ENCODE assay signal across 8 cellular contexts in the genomic region with DNA sequence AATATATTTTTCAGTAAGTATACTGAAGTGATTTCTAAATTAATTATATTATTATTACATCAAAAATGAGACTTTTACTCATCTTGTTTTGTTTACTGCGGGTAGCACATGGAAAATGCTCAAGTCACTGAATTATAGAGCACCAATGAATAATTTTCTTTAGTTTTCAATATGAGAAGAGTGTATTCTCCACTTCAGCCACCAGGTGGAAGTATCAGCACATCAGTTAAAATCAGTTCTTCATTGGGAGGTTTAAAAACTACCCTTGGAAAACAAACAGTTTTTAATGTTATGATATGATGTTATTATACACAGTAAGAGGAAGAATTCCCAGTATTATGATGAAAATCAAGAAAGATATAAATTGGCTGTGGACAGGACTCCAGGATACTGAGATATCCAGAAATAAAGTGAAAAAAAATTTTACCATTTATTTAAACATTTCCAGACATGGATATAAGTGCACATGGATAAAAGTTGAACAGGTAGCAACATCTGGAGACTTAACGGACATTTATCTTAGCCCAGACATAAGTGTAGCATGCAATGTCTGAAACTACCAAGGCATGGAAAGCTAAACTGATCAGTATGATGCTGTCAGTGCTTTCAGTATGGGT.
DNase-seq lines count a peak whose midpoint lies in the region; ATAC-seq and TF ChIP-seq lines count a peak whose summit lies in the region.

No MANE protein-coding gene starts in this region.

- ATAC-seq in HCT116 (peak; percentile 63), right lobe of liver (peak; percentile 73 to 78 (median 75))
- no peak for ATAC-seq in activated naive CD8-positive, alpha-beta T cell treated with anti-CD3 and anti-CD28 coated beads, Interleukin-2, amount 50 U/mL, for 24 hours

- no peaks in the 10 kb centered on the region for H4K20me1 ChIP-seq in HCT116 (ENCODE audit: insufficient read depth)

- TF ChIP-seq CTCF in HCT116 (IDR thresholded peaks at IDR 0.05 in 2 of 3, conservative IDR thresholded peaks at IDR 0.05 in 1 of 3; ENCODE audit: borderline replicate concordance in 1 of 3, insufficient read depth in 1 of 3, low read depth in 2 of 3, low read length in 2 of 3) (peak; percentile 61 to 86 (median 70); a peak in 5 of 6 replicates), brain microvascular endothelial cell (IDR thresholded peaks at IDR 0.05; ENCODE audit: low read depth, low read length, missing control alignments) (peak; percentile 57), right lobe of liver (IDR thresholded peaks at IDR 0.05) (peak; percentile 77 to 86 (median 82))

- POLR2A ChIA-PET in HCT116 (lab: Charles Lee), result no interaction called here

- H3K27me3 ChIP-seq in HCT116 (ENCODE audit: insufficient read depth, low read length), result no peaks in the 10 kb centered on the region
- no peaks in the 10 kb centered on the region for H3K27me3 ChIP-seq in brain microvascular endothelial cell (replicated peaks)
- H3K27me3 ChIP-seq in right lobe of liver, result no peaks in the 10 kb centered on the region

- WGBS in right lobe of liver (ENCODE audit: insufficient coverage, low coverage, low lambda C conversion rate, missing lambda C conversion rate), result 18% methylated on average over 2 of the region's 2 CpGs

- H3K4me1 ChIP-seq in HCT116 (ENCODE audit: control insufficient read depth in 1 of 2, insufficient read depth in 2 of 2, low read length in 2 of 2) (no peaks in the 10 kb centered on the region), right lobe of liver (no peaks in the 10 kb centered on the region)

- in situ Hi-C loops in brain microvascular endothelial cell (cut with HindIII; ENCODE audit: low pct_ligation_motif_present, low sequenced_read_pairs), result no loop called here

- no peaks in the 10 kb centered on the region for H3K36me3 Mint-ChIP-seq in activated T-helper 1 cell treated with anti-CD3 and anti-CD28 coated beads, Interleukin-12 subunit alpha, Interleukin-12 subunit beta, Interleukin-2, Interleukin-4 antibody, amounts not matched to agents 30 ng/mL and 10 ng/mL and 1 ng/mL, durations not matched to agents 14 hours and 24 hours and 36 hours (ENCODE audit: low read depth)
- H3K36me3 Mint-ChIP-seq in activated naive CD8-positive, alpha-beta T cell treated with anti-CD3 and anti-CD28 coated beads, Interleukin-2, amount 50 U/mL, for 24 hours (ENCODE audit: low read depth), result no peaks in the 10 kb centered on the region

- RAD21 ChIA-PET in HCT116 (lab: Charles Lee; ENCODE audit: low non-redundant PET in 1 of 2, low total read pairs in 2 of 2, uncharacterized antibody in 2 of 2, unreplicated experiment in 2 of 2), result no interaction called here

- no peaks in the 10 kb centered on the region for H3K4me1 Mint-ChIP-seq in activated T-helper 1 cell treated with anti-CD3 and anti-CD28 coated beads, Interleukin-12 subunit alpha, Interleukin-12 subunit beta, Interleukin-2, Interleukin-4 antibody, amounts not matched to agents 30 ng/mL and 10 ng/mL and 1 ng/mL, durations not matched to agents 14 hours and 24 hours and 36 hours (ENCODE audit: low read depth)
- H3K4me1 Mint-ChIP-seq in activated naive CD8-positive, alpha-beta T cell treated with anti-CD3 and anti-CD28 coated beads, Interleukin-2, amount 50 U/mL, for 24 hours, result no peaks in the 10 kb centered on the region

- TF ChIP-seq POLR2A in HCT116 (IDR thresholded peaks at IDR 0.05; ENCODE audit: borderline replicate concordance, extremely low read depth, insufficient read depth, insufficient read length) (no peak), right lobe of liver (IDR thresholded peaks at IDR 0.05) (no peak)

- H3K27me3 Mint-ChIP-seq in activated T-helper 1 cell treated with anti-CD3 and anti-CD28 coated beads, Interleukin-12 subunit alpha, Interleukin-12 subunit beta, Interleukin-2, Interleukin-4 antibody, amounts not matched to agents 30 ng/mL and 10 ng/mL and 1 ng/mL, durations not matched to agents 14 hours and 24 hours and 36 hours (ENCODE audit: insufficient read depth), result no peaks in the 10 kb centered on the region
- no peaks in the 10 kb centered on the region for H3K27me3 Mint-ChIP-seq in activated naive CD8-positive, alpha-beta T cell treated with anti-CD3 and anti-CD28 coated beads, Interleukin-2, amount 50 U/mL, for 24 hours

- no peaks in the 10 kb centered on the region for H3K9me2 ChIP-seq in HCT116 (ENCODE audit: insufficient read depth)

- H3K9ac ChIP-seq in HCT116 (ENCODE audit: low read length), result no peak overlapping the region

- H3K4me3 Mint-ChIP-seq in activated T-helper 1 cell treated with anti-CD3 and anti-CD28 coated beads, Interleukin-12 subunit alpha, Interleukin-12 subunit beta, Interleukin-2, Interleukin-4 antibody, amounts not matched to agents 30 ng/mL and 10 ng/mL and 1 ng/mL, durations not matched to agents 14 hours and 24 hours and 36 hours, result no peak overlapping the region
- no peak overlapping the region for H3K4me3 Mint-ChIP-seq in activated naive CD8-positive, alpha-beta T cell treated with anti-CD3 and anti-CD28 coated beads, Interleukin-2, amount 50 U/mL, for 24 hours

- no peak overlapping the region for H3K27ac Mint-ChIP-seq in activated T-helper 1 cell treated with anti-CD3 and anti-CD28 coated beads, Interleukin-12 subunit alpha, Interleukin-12 subunit beta, Interleukin-2, Interleukin-4 antibody, amounts not matched to agents 30 ng/mL and 10 ng/mL and 1 ng/mL, durations not matched to agents 14 hours and 24 hours and 36 hours
- H3K27ac Mint-ChIP-seq in activated naive CD8-positive, alpha-beta T cell treated with anti-CD3 and anti-CD28 coated beads, Interleukin-2, amount 50 U/mL, for 24 hours, result no peak overlapping the region

- TF ChIP-seq RAD21 in HCT116 (IDR thresholded peaks at IDR 0.05; ENCODE audit: low read depth), result peak; percentile 91

- CTCF ChIA-PET in HCT116 (lab: Charles Lee), result interaction anchor here (0.9 kb wide), 1 partner anchor 479 kb away, joined by 3 read pairs; no protein-coding TSS in a partner anchor

- H3K4me3 ChIP-seq in HCT116 (replicated peaks in 1 of 2; ENCODE audit: low read depth in 1 of 2, low read length in 2 of 2), result no peak overlapping the region
- H3K4me3 ChIP-seq in brain microvascular endothelial cell (ENCODE audit: low read depth, low read length), result no peak overlapping the region
- H3K4me3 ChIP-seq in right lobe of liver, result no peak overlapping the region

- H2AFZ ChIP-seq in HCT116 (ENCODE audit: low read depth, low read length, poor library complexity, severe bottlenecking), result peak overlapping the region; percentile 51

- intact Hi-C loops in HCT116 (cut with micrococcal nuclease), result loop anchor here (1.0 to 10.0 kb wide), 6 partner anchors 128 to 1904 kb away; partner anchors contain the start of gene SOX9
- intact Hi-C loops in right lobe of liver (cut with DNase I), result no loop called here
- intact Hi-C loops in activated T-helper 1 cell treated with anti-CD3 and anti-CD28 coated beads, Interleukin-12 subunit alpha, Interleukin-12 subunit beta, Interleukin-2, Interleukin-4 antibody, amounts not matched to agents 30 ng/mL and 10 ng/mL and 1 ng/mL, durations not matched to agents 14 hours and 24 hours and 36 hours (cut with micrococcal nuclease), result loop anchor here (5.0 kb wide), 1 partner anchor 1481 kb away; no protein-coding TSS in a partner anchor

- no peak overlapping the region for H3K4me2 ChIP-seq in HCT116 (ENCODE audit: low read length)

- no peaks in the 10 kb centered on the region for H3K9me3 Mint-ChIP-seq in activated T-helper 1 cell treated with anti-CD3 and anti-CD28 coated beads, Interleukin-12 subunit alpha, Interleukin-12 subunit beta, Interleukin-2, Interleukin-4 antibody, amounts not matched to agents 30 ng/mL and 10 ng/mL and 1 ng/mL, durations not matched to agents 14 hours and 24 hours and 36 hours
- H3K9me3 Mint-ChIP-seq in activated naive CD8-positive, alpha-beta T cell treated with anti-CD3 and anti-CD28 coated beads, Interleukin-2, amount 50 U/mL, for 24 hours, result no peaks in the 10 kb centered on the region

- no TSS peak for BruUV-seq in HCT116 (replicated peaks; lab: Mats Ljungman, UMichigan)

- H3K36me3 ChIP-seq in HCT116 (ENCODE audit: control insufficient read depth in 1 of 2, insufficient read depth in 2 of 2, low read length in 2 of 2) (no peaks in the 10 kb centered on the region), brain microvascular endothelial cell (replicated peaks) (no peaks in the 10 kb centered on the region), right lobe of liver (no peaks in the 10 kb centered on the region)

- no peaks in the 10 kb centered on the region for H3K9me3 ChIP-seq in HCT116 (ENCODE audit: control insufficient read depth in 1 of 2, insufficient read depth in 1 of 2, low read depth in 1 of 2, low read length in 2 of 2)
- H3K9me3 ChIP-seq in right lobe of liver, result no peaks in the 10 kb centered on the region

- DNase-seq in DMS53 (lab: John Stamatoyannopoulos, UW) (peak; percentile 74), HCT116 (ENCODE audit: low read depth, low spot score) (peak; percentile 54), NCI-H2171 treated with DMSO at 0.1 percent for 48 hours (lab: John Stamatoyannopoulos, UW) (peak; percentile 53), brain microvascular endothelial cell (peak; percentile 16), right lobe of liver (no peak), amniotic stem cell (lab: John Stamatoyannopoulos, UW) (no peak)
- DNase-seq in activated T-helper 1 cell treated with anti-CD3 and anti-CD28 coated beads, Interleukin-12 subunit alpha, Interleukin-12 subunit beta, Interleukin-2, Interleukin-4 antibody, amounts not matched to agents 30 ng/mL and 10 ng/mL and 1 ng/mL, durations not matched to agents 14 hours and 24 hours and 36 hours (ENCODE audit: low spot score), result no peak
- DNase-seq in activated naive CD8-positive, alpha-beta T cell treated with anti-CD3 and anti-CD28 coated beads, Interleukin-2, amount 50 U/mL, for 24 hours, result no peak

- no peaks in the 10 kb centered on the region for H3K79me2 ChIP-seq in HCT116 (ENCODE audit: insufficient read depth, low read length)

- H3K27ac ChIP-seq in HCT116 (ENCODE audit: low read depth, low read length) (no peak overlapping the region), brain microvascular endothelial cell (no peak overlapping the region), right lobe of liver (no peak overlapping the region)

TF ChIP-seq in HCT116, 20 proteins besides CTCF, POLR2A, EP300 and RAD21 (continues in another document):
- TF ChIP-seq ZNF274 (IDR thresholded peaks at IDR 0.05; ENCODE audit: low read depth, low read length), result no peak
- no peak for TF ChIP-seq SIN3A (IDR thresholded peaks at IDR 0.05; ENCODE audit: low read depth)
- TF ChIP-seq EZH2phosphoT487 (IDR thresholded peaks at IDR 0.05; ENCODE audit: borderline replicate concordance), result no peak

Comparison
In these comparisons a context has a peak if more than half of its experiments do, and no peak if none do; other contexts are left out.
1. DNase-seq: peak in DMS53 (single experiment), HCT116 (single experiment), NCI-H2171 treated with DMSO at 0.1 percent for 48 hours (single experiment) and brain microvascular endothelial cell (single experiment); none in right lobe of liver (0 of 3), amniotic stem cell (single experiment), activated T-helper 1 cell treated with anti-CD3 and anti-CD28 coated beads, Interleukin-12 subunit alpha, Interleukin-12 subunit beta, Interleukin-2, Interleukin-4 antibody, amounts not matched to agents 30 ng/mL and 10 ng/mL and 1 ng/mL, durations not matched to agents 14 hours and 24 hours and 36 hours (single experiment) and activated naive CD8-positive, alpha-beta T cell treated with anti-CD3 and anti-CD28 coated beads, Interleukin-2, amount 50 U/mL, for 24 hours (single experiment).
2. intact Hi-C loops: an anchor here in HCT116 (1.0 to 10.0 kb wide) and activated T-helper 1 cell treated with anti-CD3 and anti-CD28 coated beads, Interleukin-12 subunit alpha, Interleukin-12 subunit beta, Interleukin-2, Interleukin-4 antibody, amounts not matched to agents 30 ng/mL and 10 ng/mL and 1 ng/mL, durations not matched to agents 14 hours and 24 hours and 36 hours (5.0 kb wide); none called in right lobe of liver.
3. Peak in every context shown above with its lines, with median percentiles within 50 percentile points of each other: CTCF ChIP-seq.